ENCODE assay signal across 12 cellular contexts in genomic region chr1:205616563-205617293, GRCh38. TPM values are rescaled to one million over a fixed set of nuclear protein-coding genes. Genes with fewer than 3 reads are reported as not detected.
DNase-seq lines count a peak whose midpoint lies in the region; ATAC-seq and TF ChIP-seq lines count a peak whose summit lies in the region.
"Had no signal": no experiment of that assay in that cellular context is flagged by ENCODE, and none has a peak within 500 bp of the region (broad histone marks: within the 10 kb centered on the region; RNA-seq: fewer than 3 reads in every experiment).

No MANE protein-coding gene starts in this region.

- H3K36me3 ChIP-seq in smooth muscle cell (ENCODE audit: low read depth) = no peaks in the 10 kb centered on the region
- H3K36me3 ChIP-seq in WERI-Rb-1 = peaks cover 87% of the 10 kb centered on the region
- peaks cover 8% of the 10 kb centered on the region for H3K36me3 ChIP-seq in MM.1S (replicated peaks; ENCODE audit: insufficient read depth, low read length)

- H3K4me3 ChIP-seq in smooth muscle cell = no peak overlapping the region
- H3K4me3 ChIP-seq in WERI-Rb-1 (ENCODE audit: low read depth, low read length) = no peak overlapping the region
- no peak overlapping the region for H3K4me3 ChIP-seq in MM.1S (ENCODE audit: low read length)
- H3K4me3 ChIP-seq: Peyer's patch had no signal

- ATAC-seq in activated T-cell treated with anti-CD3 and anti-CD28 coated beads, Interleukin-2, amount 50 U/mL, for 4 hours = peak; percentile 90 to 94
- ATAC-seq in GM21737 (IDR thresholded peaks at IDR 0.05; ENCODE audit: unreplicated experiment) = peak; percentile 69

- H3K9me2 ChIP-seq in MM.1S (replicated peaks; ENCODE audit: insufficient read depth, low read length) = no peaks in the 10 kb centered on the region

- H3K36me3 Mint-ChIP-seq in activated T-cell treated with anti-CD3 and anti-CD28 coated beads, Interleukin-2, amount 50 U/mL, for 4 hours (ENCODE audit: insufficient read depth) = peaks cover 53% of the 10 kb centered on the region

- no peak for DNase-seq in activated T-cell treated with anti-CD3 and anti-CD28 coated beads, Interleukin-2, amount 50 U/mL, for 4 hours
- no peak for DNase-seq in activated T-cell treated with anti-CD3 and anti-CD28 coated beads, Interleukin-2, amount 50 U/mL, for 1 hour
- no peak for DNase-seq in smooth muscle cell (lab: John Stamatoyannopoulos, UW; ENCODE audit: unreplicated experiment)
- no peak for DNase-seq in central memory CD4-positive, alpha-beta T cell
- DNase-seq in WERI-Rb-1 = no peak
- DNase-seq in MM.1S = no peak
- DNase-seq: NCI-H345, Peyer's patch, T-helper 9 cell had no signal

- H3K27me3 ChIP-seq in smooth muscle cell (ENCODE audit: low read depth) = no peaks in the 10 kb centered on the region
- H3K27me3 ChIP-seq in WERI-Rb-1 (ENCODE audit: insufficient read depth, low read depth, severe bottlenecking) = no peaks in the 10 kb centered on the region
- no peaks in the 10 kb centered on the region for H3K27me3 ChIP-seq in MM.1S (replicated peaks; ENCODE audit: insufficient read depth, low read length)
- H3K27me3 ChIP-seq: Peyer's patch had no signal

- H3K4me2 ChIP-seq in smooth muscle cell (no peak overlapping the region), MM.1S (ENCODE audit: low read depth, low read length) (no peak overlapping the region)

- H3K9me3 ChIP-seq in smooth muscle cell (replicated peaks; ENCODE audit: low read depth) (no peaks in the 10 kb centered on the region), WERI-Rb-1 (ENCODE audit: severe bottlenecking) (no peaks in the 10 kb centered on the region), MM.1S (replicated peaks; ENCODE audit: insufficient read depth, low read length) (no peaks in the 10 kb centered on the region)
- H3K9me3 ChIP-seq: Peyer's patch had no signal

- H3K27me3 Mint-ChIP-seq in activated T-cell treated with anti-CD3 and anti-CD28 coated beads, Interleukin-2, amount 50 U/mL, for 4 hours (ENCODE audit: low read depth) = no peaks in the 10 kb centered on the region

- H3F3A ChIP-seq in smooth muscle cell (ENCODE audit: low read depth) (no peaks in the 10 kb centered on the region), MM.1S (ENCODE audit: insufficient read depth, low read length) (no peaks in the 10 kb centered on the region)

- 97% methylated on average over 1 of the region's 1 CpG for WGBS in smooth muscle cell (ENCODE audit: low lambda C conversion rate)

- H3K79me2 ChIP-seq in smooth muscle cell (ENCODE audit: low read depth) (peaks cover 39% of the 10 kb centered on the region), MM.1S (ENCODE audit: low read length) (0 out of 2 replicates have a peak, but pooled peaks cover 8% of the 10 kb centered on the region)

- H3K4me3 Mint-ChIP-seq in activated T-cell treated with anti-CD3 and anti-CD28 coated beads, Interleukin-2, amount 50 U/mL, for 4 hours = no peak overlapping the region
- H3K4me3 Mint-ChIP-seq: nephron had no signal

- H3K4me1 ChIP-seq in smooth muscle cell (ENCODE audit: low read depth) = no peaks in the 10 kb centered on the region
- H3K4me1 ChIP-seq in MM.1S (ENCODE audit: low read length) = no peaks in the 10 kb centered on the region
- H3K4me1 ChIP-seq: Peyer's patch had no signal

- H2AFZ ChIP-seq in smooth muscle cell (ENCODE audit: low read depth) (no peak overlapping the region), MM.1S (ENCODE audit: low read length) (no peak overlapping the region)

- no peaks in the 10 kb centered on the region for H3K9me3 Mint-ChIP-seq in activated T-cell treated with anti-CD3 and anti-CD28 coated beads, Interleukin-2, amount 50 U/mL, for 4 hours
- H3K9me3 Mint-ChIP-seq: nephron had no signal

- TF ChIP-seq CTCF in VCaP (conservative IDR thresholded peaks at IDR 0.05) (no peak), smooth muscle cell (IDR thresholded peaks at IDR 0.05; ENCODE audit: borderline replicate concordance, insufficient read depth, poor library complexity, severe bottlenecking) (no peak), WERI-Rb-1 (IDR thresholded peaks at IDR 0.05; ENCODE audit: low read depth, low read length) (no peak), MM.1S (IDR thresholded peaks at IDR 0.05; ENCODE audit: low read length) (no peak)

- no peak overlapping the region for H3K9ac ChIP-seq in smooth muscle cell (ENCODE audit: low read depth)
- no peak overlapping the region for H3K9ac ChIP-seq in MM.1S (ENCODE audit: low read length)

- peaks cover 26% of the 10 kb centered on the region for H3K4me1 Mint-ChIP-seq in activated T-cell treated with anti-CD3 and anti-CD28 coated beads, Interleukin-2, amount 50 U/mL, for 4 hours (ENCODE audit: low read depth)
- H3K4me1 Mint-ChIP-seq: nephron had no signal

- H4K20me1 ChIP-seq in smooth muscle cell (ENCODE audit: low read depth) = peaks cover 13% of the 10 kb centered on the region
- H4K20me1 ChIP-seq in MM.1S (ENCODE audit: insufficient read depth, low read length) = no peaks in the 10 kb centered on the region

- H3K27ac ChIP-seq in VCaP (peak overlapping the region; percentile 95; the same call in 1 of the 2 replicates), smooth muscle cell (ENCODE audit: low read depth) (peak overlapping the region; percentile 55), WERI-Rb-1 (no peak overlapping the region), MM.1S (ENCODE audit: low read length) (no peak overlapping the region)
- H3K27ac ChIP-seq: Peyer's patch had no signal

RNA-seq across cellular contexts. Expression of gene ELK4, which starts 15.1 kb away (rescaled TPM):
- total RNA-seq in activated T-cell treated with anti-CD3 and anti-CD28 coated beads, Interleukin-2, amount 50 U/mL, for 4 hours = 100 to 1,000 TPM in 2 of 3 donors, 10 to 100 TPM in 1; 90.7 to 103 (median 101) TPM
- 15.5 and 16.6 TPM in 2 replicates for total RNA-seq in smooth muscle cell
- polyA plus RNA-seq in smooth muscle cell = 3.6 and 3.7 TPM in 2 replicates

Comparison
In these comparisons a context has a peak if more than half of its experiments do, and no peak if none do; other contexts are left out.
1. H3K27ac ChIP-seq: peak in VCaP (single experiment) and smooth muscle cell (single experiment); none in WERI-Rb-1 (single experiment) and MM.1S (single experiment).